Comparison of ENCODE assay signal across 13 cellular contexts in the genomic region with DNA sequence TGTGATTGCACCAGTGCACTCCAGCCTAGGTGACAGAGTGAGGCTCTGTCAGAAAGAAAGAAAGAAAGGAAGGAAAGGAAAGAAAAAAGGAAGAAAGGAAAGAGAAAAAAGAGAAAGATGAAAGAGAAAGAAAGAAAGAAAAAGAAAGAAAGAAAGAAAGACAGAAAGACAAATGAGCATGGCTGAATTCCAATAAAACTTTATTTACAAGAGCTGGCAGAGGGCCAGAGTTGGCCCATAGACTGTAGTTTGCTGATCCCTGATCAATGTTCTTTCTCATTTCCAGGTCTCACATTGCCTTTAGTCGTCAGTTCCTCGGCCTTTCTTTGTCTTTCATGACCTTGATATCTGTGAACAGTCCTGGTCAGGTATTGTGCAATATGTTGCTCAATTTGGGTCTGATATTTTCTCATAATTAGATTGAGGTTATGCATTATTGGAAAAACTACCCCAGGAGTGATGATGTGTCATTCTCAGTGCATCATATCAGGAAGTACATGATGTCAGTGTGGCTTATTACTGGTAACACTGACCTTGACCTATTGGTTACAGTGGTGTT.
DNase-seq lines count a peak whose midpoint lies in the region; ATAC-seq and FAIRE-seq lines count a peak whose summit lies in the region.
"Had no signal": no experiment of that assay in that cellular context is flagged by ENCODE, and none has a peak within 500 bp of the region (broad histone marks: within the 10 kb centered on the region; RNA-seq: fewer than 3 reads in every experiment).

No MANE protein-coding gene starts in this region.

- no peaks in the 10 kb centered on the region for H3K27me3 ChIP-seq in small intestine (ENCODE audit: control insufficient read depth in 2 of 2, insufficient read depth in 2 of 2, low read length in 2 of 2)
- H3K27me3 ChIP-seq: ascending aorta had no signal

- H3K27ac Mint-ChIP-seq in T-helper 1 cell treated with Interleukin-12 subunit alpha and Interleukin-12 subunit beta and Interleukin-4 antibody, amounts not matched to agents 30 μg/mL and 1 μg/mL, for 36 hours, result peak overlapping the region; percentile 41

- no peak overlapping the region for H3K4me3 Mint-ChIP-seq in T-helper 1 cell treated with Interleukin-12 subunit alpha and Interleukin-12 subunit beta and Interleukin-4 antibody, amounts not matched to agents 30 μg/mL and 1 μg/mL, for 36 hours

- 11 to 42% (median 17%) methylated on average over 2 of the region's 2 CpGs for WGBS in small intestine, 3 donors

- peak; percentile 54 for DNase-seq in SKM-1 treated with dmso at 0.1 percent for 144 hours (lab: John Stamatoyannopoulos, UW; ENCODE audit: unreplicated experiment)
- DNase-seq in SKM-1 (lab: John Stamatoyannopoulos, UW; ENCODE audit: unreplicated experiment), result no peak
- peak; percentile 79 for DNase-seq in fibroblast of gingiva (ENCODE audit: low read depth)
- DNase-seq in small intestine, result peak; percentile 48
- no peak for DNase-seq in A172 (ENCODE audit: low spot score)
- DNase-seq in NCI-H748 treated with DMSO at 0.1 percent for 48 hours (lab: John Stamatoyannopoulos, UW), result no peak
- DNase-seq: activated CD8-positive, alpha-beta memory T cell treated with anti-CD3 and anti-CD28 coated beads for 24 hours; NCI-H510A had no signal

- peaks cover 6% of the 10 kb centered on the region for H3K27me3 Mint-ChIP-seq in T-helper 1 cell treated with Interleukin-12 subunit alpha and Interleukin-12 subunit beta and Interleukin-4 antibody, amounts not matched to agents 30 μg/mL and 1 μg/mL, for 36 hours (ENCODE audit: low read depth)

- peaks cover 18% of the 10 kb centered on the region for H3K4me1 Mint-ChIP-seq in T-helper 1 cell treated with Interleukin-12 subunit alpha and Interleukin-12 subunit beta and Interleukin-4 antibody, amounts not matched to agents 30 μg/mL and 1 μg/mL, for 36 hours (ENCODE audit: low read depth)

- no peaks in the 10 kb centered on the region for H3K36me3 ChIP-seq in small intestine (ENCODE audit: control insufficient read depth in 2 of 2, insufficient read depth in 2 of 2, low read length in 2 of 2)
- H3K36me3 ChIP-seq: ascending aorta had no signal

- no peaks in the 10 kb centered on the region for H3K9me3 ChIP-seq in small intestine (ENCODE audit: control insufficient read depth, low read depth)
- H3K9me3 ChIP-seq: ascending aorta had no signal

- H3K4me1 ChIP-seq in small intestine (ENCODE audit: control insufficient read depth in 2 of 2, insufficient read depth in 1 of 2, low read depth in 1 of 2, low read length in 1 of 2), result no peaks in the 10 kb centered on the region
- H3K4me1 ChIP-seq: ascending aorta had no signal

- FAIRE-seq in small intestine (lab: Jason Lieb, UNC), result no peak
- FAIRE-seq: G401.6, urothelium cell line had no signal

- ATAC-seq in GM18873 (IDR thresholded peaks at IDR 0.05; ENCODE audit: low FRiP score, unreplicated experiment), result no peak

- H3K27ac ChIP-seq in small intestine (ENCODE audit: low read depth in 1 of 2, low read length in 1 of 2), result no peak overlapping the region
- H3K27ac ChIP-seq: ascending aorta had no signal

- H3K9me3 Mint-ChIP-seq in T-helper 1 cell treated with Interleukin-12 subunit alpha and Interleukin-12 subunit beta and Interleukin-4 antibody, amounts not matched to agents 30 μg/mL and 1 μg/mL, for 36 hours, result no peaks in the 10 kb centered on the region

- H3K4me3 ChIP-seq in small intestine (ENCODE audit: low read depth in 1 of 2, low read length in 2 of 2), result no peak overlapping the region
- H3K4me3 ChIP-seq: ascending aorta had no signal

- no peaks in the 10 kb centered on the region for H3K36me3 Mint-ChIP-seq in T-helper 1 cell treated with Interleukin-12 subunit alpha and Interleukin-12 subunit beta and Interleukin-4 antibody, amounts not matched to agents 30 μg/mL and 1 μg/mL, for 36 hours (ENCODE audit: low read depth)

Comparison
In these comparisons a context has a peak if more than half of its experiments do, and no peak if none do; other contexts are left out.
1. DNase-seq: peak in SKM-1 treated with dmso at 0.1 percent for 144 hours (single experiment), fibroblast of gingiva (single experiment) and small intestine (single experiment); none in SKM-1 (single experiment), A172 (single experiment) and NCI-H748 treated with DMSO at 0.1 percent for 48 hours (single experiment).